Comparison of ENCODE assay signal across 22 cellular contexts in the genomic region with DNA sequence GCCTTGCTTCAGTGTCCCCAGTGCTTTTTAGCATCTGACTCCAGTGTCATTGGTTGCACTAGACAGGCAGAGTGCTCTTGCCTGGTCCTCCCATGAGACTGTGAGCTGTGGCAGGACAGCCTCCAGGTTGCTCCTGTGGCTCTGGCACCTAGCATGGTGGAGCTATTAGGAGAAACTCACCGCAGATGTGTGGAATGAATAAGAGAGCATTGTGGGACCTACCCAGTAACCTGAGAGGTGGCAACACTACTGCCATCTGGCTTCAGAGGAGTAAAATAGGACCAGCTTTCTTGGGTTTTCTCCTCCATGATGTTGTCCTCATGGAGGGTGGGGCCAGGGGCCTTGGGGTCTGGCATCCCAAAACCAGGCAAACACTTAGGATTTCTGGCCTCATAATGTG.
DNase-seq lines count a peak whose midpoint lies in the region; ATAC-seq and TF ChIP-seq lines count a peak whose summit lies in the region.
"Had no signal": no experiment of that assay in that cellular context is flagged by ENCODE, and none has a peak within 500 bp of the region (broad histone marks: within the 10 kb centered on the region; RNA-seq: fewer than 3 reads in every experiment).

No MANE protein-coding gene starts in this region.

- H3K27ac ChIP-seq in caudate nucleus (ENCODE audit: low read depth, low read length), result peak overlapping the region; percentile 88
- H3K27ac ChIP-seq: parathyroid adenoma had no signal

- peak; percentile 5 for TF ChIP-seq CTCF in retinal pigment epithelial cell (conservative IDR thresholded peaks at IDR 0.05; ENCODE audit: low read depth, low read length)

- ATAC-seq in GM18907 (IDR thresholded peaks at IDR 0.05; ENCODE audit: unreplicated experiment), result no peak
- ATAC-seq: activated T-cell treated with anti-CD3 and anti-CD28 coated beads, Interleukin-2, amount 50 U/mL, for 4 hours; left ventricle myocardium superior; sciatic nerve had no signal

- DNase-seq in NCI-H146 (lab: John Stamatoyannopoulos, UW), result peak; percentile 59
- no peak for DNase-seq in NCI-H146 treated with DMSO at 0.1 percent for 48 hours (lab: John Stamatoyannopoulos, UW; ENCODE audit: unreplicated experiment)
- peak; percentile 15 for DNase-seq in M059J (ENCODE audit: low read depth)
- DNase-seq in caudate nucleus (lab: John Stamatoyannopoulos, UW), result peak in 6 of 61 donors; percentile 22 to 62 (median 32)
- no peak for DNase-seq in retinal pigment epithelial cell (ENCODE audit: low read depth)
- DNase-seq in Ammon's horn (ENCODE audit: low spot score), result no peak
- no peak for DNase-seq in dermis blood vessel endothelial cell
- DNase-seq: activated CD4-positive, alpha-beta T cell treated with anti-CD3 and anti-CD28 coated beads for 1 hour; activated CD8-positive, alpha-beta memory T cell treated with anti-CD3 and anti-CD28 coated beads for 24 hours; activated naive CD4-positive, alpha-beta T cell treated with anti-CD3 and anti-CD28 coated beads, Interleukin-2, amount 10 ng/mL, durations not matched to agents 7 days and 5 days; activated T-cell treated with anti-CD3 and anti-CD28 coated beads, Interleukin-2, amount 50 U/mL, for 4 hours; left ventricle myocardium superior; midbrain; NCI-H1048; NCI-H2081; NCI-H524 treated with DMSO at 0.1 percent for 48 hours; stimulated activated CD4-positive, alpha-beta T cell treated with anti-CD3 and anti-CD28 coated beads, Interleukin-15, amount 100 ng/mL, for 24 hours; stimulated activated CD8-positive, alpha-beta memory T cell treated with anti-CD3 and anti-CD28 coated beads, Interleukin-4, amount 100 ng/mL, for 48 hours; trophoblast cell had no signal

- no peak overlapping the region for H3K4me3 ChIP-seq in retinal pigment epithelial cell (ENCODE audit: low read length)

Comparison
In these comparisons a context has a peak if more than half of its experiments do, and no peak if none do; other contexts are left out.
1. DNase-seq: peak in NCI-H146 (single experiment) and M059J (single experiment); none in NCI-H146 treated with DMSO at 0.1 percent for 48 hours (single experiment), retinal pigment epithelial cell (single experiment), Ammon's horn (single experiment) and dermis blood vessel endothelial cell (single experiment).